9 cellular contexts compared by ENCODE assay signal in genomic region chr5:75734913-75735789, GRCh38. TPM values are rescaled to one million over a fixed set of nuclear protein-coding genes. Genes with fewer than 3 reads are reported as not detected.
DNase-seq lines count a peak whose midpoint lies in the region; ATAC-seq and TF ChIP-seq lines count a peak whose summit lies in the region.
"Had no signal": no experiment of that assay in that cellular context is flagged by ENCODE, and none has a peak within 500 bp of the region (broad histone marks: within the 10 kb centered on the region; RNA-seq: fewer than 3 reads in every experiment).

No MANE protein-coding gene starts in this region.

- H3K4me3 Mint-ChIP-seq in progenitor cell of endocrine pancreas (ENCODE audit: low read depth), result no peak overlapping the region
- H3K4me3 Mint-ChIP-seq: activated T-cell treated with anti-CD3 and anti-CD28 coated beads, Interleukin-2, amount 50 U/mL, for 72 hours had no signal

- ATAC-seq in HG03354 (IDR thresholded peaks at IDR 0.05; ENCODE audit: poor library complexity, severe bottlenecking, unreplicated experiment), result no peak
- ATAC-seq in GM18520 (IDR thresholded peaks at IDR 0.05; ENCODE audit: unreplicated experiment), result no peak
- ATAC-seq: activated T-cell treated with anti-CD3 and anti-CD28 coated beads, Interleukin-2, amount 50 U/mL, for 72 hours had no signal

- no peaks in the 10 kb centered on the region for H3K9me3 Mint-ChIP-seq in progenitor cell of endocrine pancreas (ENCODE audit: low read depth)
- H3K9me3 Mint-ChIP-seq: activated T-cell treated with anti-CD3 and anti-CD28 coated beads, Interleukin-2, amount 50 U/mL, for 72 hours had no signal

- H3K27me3 Mint-ChIP-seq in progenitor cell of endocrine pancreas, result no peaks in the 10 kb centered on the region

- peak; percentile 68 for TF ChIP-seq CTCF in progenitor cell of endocrine pancreas (IDR thresholded peaks at IDR 0.05; ENCODE audit: unreplicated experiment)

- no peaks in the 10 kb centered on the region for H3K36me3 Mint-ChIP-seq in progenitor cell of endocrine pancreas (ENCODE audit: insufficient read depth)

- H3K27ac Mint-ChIP-seq in progenitor cell of endocrine pancreas, result no peak overlapping the region
- H3K27ac Mint-ChIP-seq: activated T-cell treated with anti-CD3 and anti-CD28 coated beads, Interleukin-2, amount 50 U/mL, for 72 hours had no signal

- no peaks in the 10 kb centered on the region for H3K4me1 Mint-ChIP-seq in progenitor cell of endocrine pancreas (ENCODE audit: low read depth)

- in situ Hi-C loops in SK-MEL-5 (cut with HindIII; ENCODE audit: low pct_unique_long_range_greater_than_20kb, low sequenced_read_pairs), result no loop called here

- peak; percentile 32 for DNase-seq in NCI-H2171 treated with DMSO at 0.1 percent for 48 hours (lab: John Stamatoyannopoulos, UW)
- DNase-seq in NCI-H2171 (lab: John Stamatoyannopoulos, UW), result no peak
- DNase-seq in HCEC 1CT, result peak; percentile 34
- DNase-seq in SK-MEL-5 (ENCODE audit: low read depth, low spot score), result peak; percentile 64
- peak; percentile 29 for DNase-seq in fibroblast of peridontal ligament (ENCODE audit: extremely low read depth)
- no peak for DNase-seq in progenitor cell of endocrine pancreas (ENCODE audit: low spot score, unreplicated experiment)

RNA-seq across cellular contexts. Expression of gene POC5, which starts 17.9 kb away (rescaled TPM):
- 12.5 and 18.3 TPM in 2 replicates for total RNA-seq in SK-MEL-5 (2014; rRNA removed; shearing (Covaris generic))
- polyA plus RNA-seq in SK-MEL-5 (2015; cell fraction: cytosol; rRNA removed), result 9.6 and 18.1 TPM in 2 replicates
- 45.7 and 54.2 TPM in 2 replicates for polyA plus RNA-seq in SK-MEL-5 (2015; cell fraction: nucleus; rRNA removed)
- total RNA-seq in progenitor cell of endocrine pancreas, result 12.7 and 16.2 TPM in 2 replicates

Comparison
In these comparisons a context has a peak if more than half of its experiments do, and no peak if none do; other contexts are left out.
1. DNase-seq: peak in NCI-H2171 treated with DMSO at 0.1 percent for 48 hours (single experiment), HCEC 1CT (single experiment), SK-MEL-5 (single experiment) and fibroblast of peridontal ligament (single experiment); none in NCI-H2171 (single experiment) and progenitor cell of endocrine pancreas (single experiment).